Comparison of ENCODE assay signal across 21 cellular contexts in the genomic region with DNA sequence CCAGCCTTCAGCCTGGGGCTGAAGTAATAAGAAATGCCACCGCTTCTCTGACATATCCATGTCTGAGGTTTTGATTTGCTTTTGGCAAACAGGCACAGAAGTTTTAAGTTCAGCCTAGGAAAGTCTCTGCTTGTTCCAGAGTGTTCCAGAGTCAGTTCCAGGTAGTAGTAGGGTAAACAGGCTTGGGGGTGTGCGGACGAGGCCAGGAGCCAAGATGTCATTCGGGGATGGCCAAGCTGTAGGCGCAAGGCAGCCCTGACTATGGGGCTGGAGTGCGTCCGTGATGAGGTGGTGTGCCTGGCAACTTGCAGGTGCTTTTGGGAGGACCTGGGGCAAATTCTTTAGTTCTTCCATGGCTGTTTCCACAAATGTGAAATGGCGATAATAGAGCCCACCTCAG.
"Had no signal": no experiment of that assay in that cellular context is flagged by ENCODE, and none has a peak within 500 bp of the region (broad histone marks: within the 10 kb centered on the region; RNA-seq: fewer than 3 reads in every experiment).

No MANE protein-coding gene starts in this region.

- H3K4me3 ChIP-seq: adrenal gland, K562 had no signal

- DNase-seq: activated CD4-positive, alpha-beta T cell treated with anti-CD3 and anti-CD28 coated beads for 48 hours; activated CD4-positive, alpha-beta T cell treated with anti-CD3 and anti-CD28 coated beads, Interleukin-2, amount 50 U/mL, for 4 hours; activated CD4-positive, CD25-positive, alpha-beta regulatory T cell treated with anti-CD3 and anti-CD28 coated beads, Interleukin-2, amount 50 U/mL, for 72 hours; activated gamma-delta T cell treated with Interleukin-2 at 50 U/mL for 16 hours; activated naive CD4-positive, alpha-beta T cell treated with anti-CD3 and anti-CD28 coated beads, Interleukin-2, amount 10 ng/mL, durations not matched to agents 7 days and 5 days; activated naive CD8-positive, alpha-beta T cell treated with anti-CD3 and anti-CD28 coated beads for 36 hours; activated T-cell treated with anti-CD3 and anti-CD28 coated beads, Interleukin-2, amount 50 U/mL, for 4 hours; Karpas-422; MM.1S; NCI-H1105 treated with DMSO at 0.1 percent for 48 hours; NCI-H187 treated with DMSO at 0.1 percent for 48 hours; NCI-H2081 treated with DMSO at 0.1 percent for 48 hours; NCI-H446; NCI-H524; PC-3; SHP77; T-helper 17 cell; T-helper 9 cell had no signal

- H3K9me3 ChIP-seq: adrenal gland had no signal

- ATAC-seq: activated T-cell treated with anti-CD3 and anti-CD28 coated beads, Interleukin-2, amount 50 U/mL, for 4 hours; K562; PC-3; T-helper 17 cell; WTC11 had no signal

- H3K4me1 ChIP-seq: adrenal gland had no signal

- H3K36me3 ChIP-seq: adrenal gland had no signal

- H3K27ac ChIP-seq: adrenal gland had no signal

- H3K27me3 ChIP-seq: adrenal gland had no signal
